9 cellular contexts compared by ENCODE assay signal in genomic region chrX:77893713-77894112, GRCh38. TPM values are rescaled to one million over a fixed set of nuclear protein-coding genes. Genes with fewer than 3 reads are reported as not detected.
DNase-seq lines count a peak whose midpoint lies in the region; ATAC-seq and TF ChIP-seq lines count a peak whose summit lies in the region.
"Had no signal": no experiment of that assay in that cellular context is flagged by ENCODE, and none has a peak within 500 bp of the region (broad histone marks: within the 10 kb centered on the region; RNA-seq: fewer than 3 reads in every experiment).

No MANE protein-coding gene starts in this region.

- peaks cover 5 to 26% (median 12%) of the 10 kb centered on the region in 10 experiments; a peak in 13 of 20 replicates for H3K4me1 ChIP-seq in BLaER1 treated with 17β-estradiol and CSF1 and Interleukin-3, amounts not matched to agents 10 nM and 100 nM
- H3K4me1 ChIP-seq in HUES48 (ENCODE audit: control insufficient read depth, insufficient read depth, low read length) (no peaks in the 10 kb centered on the region), adipocyte (ENCODE audit: control insufficient read depth, insufficient read depth, low read length) (no peaks in the 10 kb centered on the region), muscle layer of duodenum (ENCODE audit: control insufficient read depth in 1 of 2, insufficient read depth in 2 of 2, low read length in 2 of 2) (peaks cover 0 to 5% of the 10 kb centered on the region in 2 donors), transverse colon (peaks cover 0 to 15% (median 4%) of the 10 kb centered on the region in 4 donors)
- H3K4me1 ChIP-seq: Peyer's patch had no signal

- H3K4me2 ChIP-seq in BLaER1 treated with 17β-estradiol and CSF1 and Interleukin-3, amounts not matched to agents 10 nM and 100 nM: peak overlapping the region; percentile 57 to 79 (median 72)

- DNase-seq in adipocyte (ENCODE audit: low read depth) (no peak), NCI-H2081 treated with DMSO at 0.1 percent for 48 hours (lab: John Stamatoyannopoulos, UW) (no peak), transverse colon (no peak)
- DNase-seq: Peyer's patch had no signal

- ATAC-seq in GM21825 (IDR thresholded peaks at IDR 0.05; ENCODE audit: unreplicated experiment): no peak
- ATAC-seq in GM19455 (IDR thresholded peaks at IDR 0.05; ENCODE audit: unreplicated experiment): no peak

- H3K9ac ChIP-seq in BLaER1 treated with 17β-estradiol and CSF1 and Interleukin-3, amounts not matched to agents 10 nM and 100 nM: peak overlapping the region; percentile 82 to 87 (median 83); a peak in 19 of 22 replicates
- H3K9ac ChIP-seq in HUES48 (ENCODE audit: low read depth, low read length): no peak overlapping the region
- H3K9ac ChIP-seq in adipocyte (ENCODE audit: low read length): peak overlapping the region; percentile 89

- TF ChIP-seq CTCF in transverse colon (IDR thresholded peaks at IDR 0.05): no peak

- H3K36me3 ChIP-seq in BLaER1 treated with 17β-estradiol and CSF1 and Interleukin-3, amounts not matched to agents 10 nM and 100 nM: peaks cover 0 to 9% (median 0%) of the 10 kb centered on the region in 11 experiments; a peak in 4 of 22 replicates
- H3K36me3 ChIP-seq in HUES48 (ENCODE audit: control insufficient read depth, insufficient read depth, low read length) (no peaks in the 10 kb centered on the region), adipocyte (ENCODE audit: control insufficient read depth, insufficient read depth, low read length, severe bottlenecking) (no peaks in the 10 kb centered on the region), muscle layer of duodenum (ENCODE audit: control insufficient read depth in 1 of 2, insufficient read depth in 2 of 2, low read length in 2 of 2) (no peaks in the 10 kb centered on the region), transverse colon (no peaks in the 10 kb centered on the region)
- H3K36me3 ChIP-seq: Peyer's patch had no signal

- TF ChIP-seq POLR2A in transverse colon (IDR thresholded peaks at IDR 0.05): no peak

- H3K4me3 ChIP-seq in BLaER1 treated with 17β-estradiol and CSF1 and Interleukin-3, amounts not matched to agents 10 nM and 100 nM: peak overlapping the region; percentile 58 to 78 (median 69); a peak in 19 of 20 replicates
- H3K4me3 ChIP-seq in HUES48 (ENCODE audit: low read depth, low read length): peak overlapping the region; percentile 87; the same call in 1 of the 2 replicates
- H3K4me3 ChIP-seq in adipocyte (ENCODE audit: low read length): peak overlapping the region; percentile 91
- H3K4me3 ChIP-seq in muscle layer of duodenum (ENCODE audit: low read depth in 1 of 2, low read length in 2 of 2): peak overlapping the region; percentile 79 to 86
- H3K4me3 ChIP-seq in transverse colon: peak overlapping the region in 1 of 4 donors; percentile 77

- peaks cover 6 to 42% (median 25%) of the 10 kb centered on the region in 11 experiments; a peak in 14 of 22 replicates for H4K20me1 ChIP-seq in BLaER1 treated with 17β-estradiol and CSF1 and Interleukin-3, amounts not matched to agents 10 nM and 100 nM

- peak overlapping the region in 3 of 11 experiments; percentile 83 to 92 (median 84); a peak in 3 of 22 replicates for H3K27ac ChIP-seq in BLaER1 treated with 17β-estradiol and CSF1 and Interleukin-3, amounts not matched to agents 10 nM and 100 nM
- no peak overlapping the region for H3K27ac ChIP-seq in HUES48 (ENCODE audit: low read depth, low read length)
- no peak overlapping the region for H3K27ac ChIP-seq in muscle layer of duodenum (ENCODE audit: low read length)
- peak overlapping the region in 2 of 4 donors; percentile 97 to 98 for H3K27ac ChIP-seq in transverse colon

- in situ Hi-C loops in transverse colon (cut with MboI; ENCODE audit: low pct_ligation_motif_present in 1 of 4, low pct_unique_long_range_greater_than_20kb in 1 of 4, low sequenced_read_pairs in 3 of 4): loop anchor here in 1 of 4 donors (10.0 to 25.0 kb wide), 2 partner anchors 109 to 256 kb away; partner anchors contain the start of gene ATRX

- WGBS in transverse colon (ENCODE audit: low coverage in 1 of 2), 2 donors: 77% methylated on average over 7 to 10 of the region's 10 CpGs

- peaks cover 3 to 47% (median 24%) of the 10 kb centered on the region in 11 experiments; a peak in 14 of 22 replicates for H3K27me3 ChIP-seq in BLaER1 treated with 17β-estradiol and CSF1 and Interleukin-3, amounts not matched to agents 10 nM and 100 nM
- H3K27me3 ChIP-seq in HUES48 (ENCODE audit: control insufficient read depth, insufficient read depth, low read length): no peaks in the 10 kb centered on the region
- no peaks in the 10 kb centered on the region for H3K27me3 ChIP-seq in adipocyte (replicated peaks; ENCODE audit: control insufficient read depth, insufficient read depth, low read length)
- H3K27me3 ChIP-seq in muscle layer of duodenum (ENCODE audit: low read depth, low read length): no peaks in the 10 kb centered on the region
- H3K27me3 ChIP-seq in transverse colon: no peaks in the 10 kb centered on the region
- H3K27me3 ChIP-seq: Peyer's patch had no signal

- no peak for TF ChIP-seq EP300 in transverse colon (IDR thresholded peaks at IDR 0.05; ENCODE audit: low read depth)

- H3K9me3 ChIP-seq in BLaER1 treated with 17β-estradiol and CSF1 and Interleukin-3, amounts not matched to agents 10 nM and 100 nM (replicated peaks in 1 of 11): peaks cover 0 to 11% (median 0%) of the 10 kb centered on the region in 11 experiments; a peak in 5 of 22 replicates
- peaks cover 15% of the 10 kb centered on the region for H3K9me3 ChIP-seq in HUES48 (ENCODE audit: control insufficient read depth, insufficient read depth, low read length)
- peaks cover 13% of the 10 kb centered on the region for H3K9me3 ChIP-seq in adipocyte (ENCODE audit: control insufficient read depth, low read length)
- H3K9me3 ChIP-seq in muscle layer of duodenum (ENCODE audit: control insufficient read depth in 1 of 2, low read length in 2 of 2): no peaks in the 10 kb centered on the region
- H3K9me3 ChIP-seq in transverse colon: no peaks in the 10 kb centered on the region
- H3K9me3 ChIP-seq: Peyer's patch had no signal

- intact Hi-C loops in transverse colon (cut with DNase I; ENCODE audit: low total_unique reads): no loop called here

RNA-seq across cellular contexts. Expression of gene MAGT1, which starts 1.5 kb away (rescaled TPM):
- total RNA-seq in transverse colon: 10 to 100 TPM; 25.1 to 49.2 (median 34.2) TPM

RNA-seq across cellular contexts. Expression of gene COX7B, which starts 5.6 kb away (rescaled TPM):
- 100 to 1,000 TPM in 3 of 4 donors, 10 to 100 TPM in 1; 48.3 to 755 (median 441) TPM for total RNA-seq in transverse colon

RNA-seq across cellular contexts. Expression of gene ATP7A, which starts 16.8 kb away (rescaled TPM):
- total RNA-seq in transverse colon: 10 to 100 TPM in 1 of 4 donors, 1 to 10 TPM in 3; 1.1 to 13.8 (median 6.3) TPM
